In genomic region chr2:74502147-74502719, GRCh38 we compare ENCODE assay signal across 8 cellular contexts.
DNase-seq lines count a peak whose midpoint lies in the region; ATAC-seq lines count a peak whose summit lies in the region.

No MANE protein-coding gene starts in this region.

- peaks cover 0 to 12% of the 10 kb centered on the region in 2 donors for H3K27me3 ChIP-seq in duodenal mucosa (ENCODE audit: control insufficient read depth in 1 of 2, insufficient read depth in 2 of 2, low read length in 2 of 2)
- H3K27me3 ChIP-seq in muscle layer of duodenum (ENCODE audit: low read depth, low read length) = peaks cover 33% of the 10 kb centered on the region

- H3K36me3 ChIP-seq in duodenal mucosa (ENCODE audit: control insufficient read depth in 1 of 2, insufficient read depth in 2 of 2, low read length in 2 of 2) (peaks cover 0 to 11% of the 10 kb centered on the region in 2 donors), muscle layer of duodenum (ENCODE audit: control insufficient read depth in 1 of 2, insufficient read depth in 2 of 2, low read length in 2 of 2) (peaks cover 13 to 22% of the 10 kb centered on the region in 2 donors)

- in situ Hi-C loops in ACHN (cut with HindIII; ENCODE audit: low pct_ligation_motif_present, low pct_unique_long_range_greater_than_20kb, low sequenced_read_pairs) = no loop called here

- ATAC-seq in GM21367 (IDR thresholded peaks at IDR 0.05; ENCODE audit: unreplicated experiment) = no peak

- peak overlapping the region; percentile 88 to 94 for H3K4me3 ChIP-seq in duodenal mucosa (ENCODE audit: low read depth in 1 of 2, low read length in 2 of 2)
- H3K4me3 ChIP-seq in muscle layer of duodenum (ENCODE audit: low read depth in 1 of 2, low read length in 2 of 2) = peak overlapping the region; percentile 62 to 80

- no peaks in the 10 kb centered on the region for H3K9me3 ChIP-seq in duodenal mucosa (ENCODE audit: control insufficient read depth in 1 of 2, low read length in 2 of 2)
- no peaks in the 10 kb centered on the region for H3K9me3 ChIP-seq in muscle layer of duodenum (ENCODE audit: control insufficient read depth in 1 of 2, low read length in 2 of 2)

- peaks cover 62 to 74% of the 10 kb centered on the region in 2 donors for H3K4me1 ChIP-seq in duodenal mucosa (ENCODE audit: control insufficient read depth in 1 of 2, insufficient read depth in 2 of 2, low read length in 2 of 2)
- H3K4me1 ChIP-seq in muscle layer of duodenum (ENCODE audit: control insufficient read depth in 1 of 2, insufficient read depth in 2 of 2, low read length in 2 of 2) = peaks cover 22 to 71% of the 10 kb centered on the region in 2 donors

- DNase-seq in ACHN (peak; percentile 56), HuH-7.5 (ENCODE audit: low spot score) (peak; percentile 84), NCI-H524 (lab: John Stamatoyannopoulos, UW) (no peak), NCI-H2171 (lab: John Stamatoyannopoulos, UW) (no peak)
- no peak for DNase-seq in activated CD4-positive, CD25-positive, alpha-beta regulatory T cell (lab: John Stamatoyannopoulos, UW)

- H3K9ac ChIP-seq in duodenal mucosa (ENCODE audit: low read depth in 1 of 2, low read length in 2 of 2) = peak overlapping the region; percentile 92 to 98

- H3K27ac ChIP-seq in duodenal mucosa (ENCODE audit: low read depth, low read length) = peak overlapping the region; percentile 88
- peak overlapping the region; percentile 83 for H3K27ac ChIP-seq in muscle layer of duodenum (ENCODE audit: low read length)

Comparison
In these comparisons a context has a peak if more than half of its experiments do, and no peak if none do; other contexts are left out.
1. DNase-seq: peak in ACHN (single experiment) and HuH-7.5 (single experiment); none in activated CD4-positive, CD25-positive, alpha-beta regulatory T cell (0 of 4), NCI-H524 (0 of 2) and NCI-H2171 (single experiment).